ENCODE assay signal across 14 cellular contexts in genomic region chr22:50357222-50357621, GRCh38.
"Had no signal": no experiment of that assay in that cellular context is flagged by ENCODE, and none has a peak within 500 bp of the region (broad histone marks: within the 10 kb centered on the region; RNA-seq: fewer than 3 reads in every experiment).

No MANE protein-coding gene starts in this region.

- H3K27ac ChIP-seq: ascending aorta, breast epithelium, neural progenitor cell, pancreas, sigmoid colon, spleen, thyroid gland had no signal

- H3K4me3 Mint-ChIP-seq: activated T-cell treated with anti-CD3 and anti-CD28 coated beads, Interleukin-2, amount 50 U/mL, for 4 hours; endodermal cell; neural progenitor cell; WTC11 had no signal

- H3K4me1 Mint-ChIP-seq: neural progenitor cell, WTC11 had no signal

- H3K36me3 ChIP-seq: breast epithelium, neural progenitor cell, pancreas, thyroid gland had no signal

- H3K27ac Mint-ChIP-seq: endodermal cell, neural progenitor cell, WTC11 had no signal

- DNase-seq: activated CD4-positive, alpha-beta T cell treated with anti-CD3 and anti-CD28 coated beads for 4 hours; activated gamma-delta T cell treated with Interleukin-2 at 50 U/mL for 16 hours; activated T-cell treated with anti-CD3 and anti-CD28 coated beads, Interleukin-2, amount 50 U/mL, for 4 hours; endodermal cell; head of caudate nucleus; sigmoid colon; spleen; thyroid gland had no signal

- ATAC-seq: activated T-cell treated with anti-CD3 and anti-CD28 coated beads, Interleukin-2, amount 50 U/mL, for 4 hours; pancreas; SK-N-SH treated with all-trans-retinoic acid at 6 μM for 48 hours; WTC11 had no signal

- H3K4me3 ChIP-seq: ascending aorta, breast epithelium, neural progenitor cell, pancreas, sigmoid colon, spleen, thyroid gland had no signal

- H3K9me3 ChIP-seq: ascending aorta, breast epithelium, pancreas, sigmoid colon, thyroid gland had no signal

- H3K4me1 ChIP-seq: ascending aorta, neural progenitor cell, pancreas had no signal

- H3K27me3 ChIP-seq: ascending aorta, breast epithelium, neural progenitor cell, pancreas, sigmoid colon, spleen, thyroid gland had no signal

- H3K9me3 Mint-ChIP-seq: activated T-cell treated with anti-CD3 and anti-CD28 coated beads, Interleukin-2, amount 50 U/mL, for 4 hours; endodermal cell; WTC11 had no signal
